1 cellular context compared by ENCODE assay signal in the genomic region with DNA sequence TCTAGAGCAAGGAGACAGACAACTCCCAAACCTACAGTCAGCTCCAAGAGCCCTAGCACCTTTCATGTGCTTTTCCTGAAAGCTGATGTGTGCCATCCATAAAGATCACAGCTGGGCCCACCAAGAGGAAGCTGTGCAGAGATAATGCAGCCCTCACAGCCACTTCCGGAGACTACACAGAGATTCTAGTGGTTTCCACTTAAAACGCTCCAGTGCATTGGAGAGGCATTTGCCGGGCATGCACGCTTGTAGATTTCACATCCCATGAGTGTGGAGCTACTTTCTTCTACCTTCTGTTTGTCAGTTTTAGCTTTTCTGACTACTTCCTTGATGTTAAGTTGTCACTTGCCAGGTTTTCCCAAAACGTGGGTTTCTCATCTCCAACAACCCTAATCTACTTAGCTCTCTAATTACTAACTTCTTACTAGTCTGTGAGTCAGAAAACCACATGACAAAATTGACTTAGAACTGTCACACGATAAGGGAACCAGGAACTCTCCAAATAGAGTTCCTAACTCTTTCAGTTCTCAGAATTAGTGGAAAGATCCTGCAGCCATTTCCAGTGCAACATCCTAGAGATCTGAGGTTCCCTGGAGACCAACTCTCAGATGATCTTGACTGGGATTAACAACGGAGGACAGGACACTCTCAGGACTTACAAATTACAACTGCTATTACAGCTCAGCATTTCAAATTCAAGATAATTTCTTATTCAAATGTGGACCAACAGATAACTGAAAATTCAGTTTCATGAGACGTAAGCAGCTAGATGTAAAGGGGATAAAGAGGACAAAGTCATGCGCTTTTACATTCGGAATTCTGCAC.
TF ChIP-seq lines count a peak whose summit lies in the region.

No MANE protein-coding gene starts in this region.

TF ChIP-seq in K562, 482 proteins besides CTCF, POLR2A, EP300 and RAD21 (continued from another document and continues in another):
- TF ChIP-seq, protein P1, sequence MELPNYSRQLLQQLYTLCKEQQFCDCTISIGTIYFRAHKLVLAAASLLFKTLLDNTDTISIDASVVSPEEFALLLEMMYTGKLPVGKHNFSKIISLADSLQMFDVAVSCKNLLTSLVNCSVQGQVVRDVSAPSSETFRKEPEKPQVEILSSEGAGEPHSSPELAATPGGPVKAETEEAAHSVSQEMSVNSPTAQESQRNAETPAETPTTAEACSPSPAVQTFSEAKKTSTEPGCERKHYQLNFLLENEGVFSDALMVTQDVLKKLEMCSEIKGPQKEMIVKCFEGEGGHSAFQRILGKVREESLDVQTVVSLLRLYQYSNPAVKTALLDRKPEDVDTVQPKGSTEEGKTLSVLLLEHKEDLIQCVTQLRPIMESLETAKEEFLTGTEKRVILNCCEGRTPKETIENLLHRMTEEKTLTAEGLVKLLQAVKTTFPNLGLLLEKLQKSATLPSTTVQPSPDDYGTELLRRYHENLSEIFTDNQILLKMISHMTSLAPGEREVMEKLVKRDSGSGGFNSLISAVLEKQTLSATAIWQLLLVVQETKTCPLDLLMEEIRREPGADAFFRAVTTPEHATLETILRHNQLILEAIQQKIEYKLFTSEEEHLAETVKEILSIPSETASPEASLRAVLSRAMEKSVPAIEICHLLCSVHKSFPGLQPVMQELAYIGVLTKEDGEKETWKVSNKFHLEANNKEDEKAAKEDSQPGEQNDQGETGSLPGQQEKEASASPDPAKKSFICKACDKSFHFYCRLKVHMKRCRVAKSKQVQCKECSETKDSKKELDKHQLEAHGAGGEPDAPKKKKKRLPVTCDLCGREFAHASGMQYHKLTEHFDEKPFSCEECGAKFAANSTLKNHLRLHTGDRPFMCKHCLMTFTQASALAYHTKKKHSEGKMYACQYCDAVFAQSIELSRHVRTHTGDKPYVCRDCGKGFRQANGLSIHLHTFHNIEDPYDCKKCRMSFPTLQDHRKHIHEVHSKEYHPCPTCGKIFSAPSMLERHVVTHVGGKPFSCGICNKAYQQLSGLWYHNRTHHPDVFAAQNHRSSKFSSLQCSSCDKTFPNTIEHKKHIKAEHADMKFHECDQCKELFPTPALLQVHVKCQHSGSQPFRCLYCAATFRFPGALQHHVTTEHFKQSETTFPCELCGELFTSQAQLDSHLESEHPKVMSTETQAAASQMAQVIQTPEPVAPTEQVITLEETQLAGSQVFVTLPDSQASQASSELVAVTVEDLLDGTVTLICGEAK (IDR thresholded peaks at IDR 0.05): peak; percentile 88
- TF ChIP-seq, protein P1 (CRISPR knock-in tag; IDR thresholded peaks at IDR 0.05): no peak
- TF ChIP-seq SRSF7 (optimal IDR thresholded peaks at IDR 0.05; ENCODE audit: low read depth, low read length) (no peak), PHB2 (IDR thresholded peaks at IDR 0.05; ENCODE audit: low read depth) (no peak), DACH1 (IDR thresholded peaks at IDR 0.05; ENCODE audit: partially characterized antibody) (no peak), PHF8 (IDR thresholded peaks at IDR 0.05; ENCODE audit: borderline replicate concordance, low read length) (no peak), CEBPG (CRISPR knock-in tag; IDR thresholded peaks at IDR 0.05) (no peak), CEBPG (tag; conservative IDR thresholded peaks at IDR 0.05 in 1 of 2, IDR thresholded peaks at IDR 0.05 in 1 of 2) (no peak), KDM4B (IDR thresholded peaks at IDR 0.05; ENCODE audit: borderline replicate concordance in 2 of 2, low read depth in 1 of 2) (no peak), IRF2 (CRISPR knock-in tag; IDR thresholded peaks at IDR 0.05) (no peak), FOXJ3 (CRISPR knock-in tag; IDR thresholded peaks at IDR 0.05) (no peak), POLR2G (IDR thresholded peaks at IDR 0.05; ENCODE audit: low read depth, low read length) (no peak), ZNF77 (CRISPR knock-in tag; IDR thresholded peaks at IDR 0.05) (no peak), HOMEZ (CRISPR knock-in tag; IDR thresholded peaks at IDR 0.05) (no peak), ZNF785 (CRISPR knock-in tag; IDR thresholded peaks at IDR 0.05) (no peak), NFXL1 (CRISPR knock-in tag; IDR thresholded peaks at IDR 0.05) (0 out of 2 replicates have a peak, but pooled peaks have one; percentile 45), HDAC6 (IDR thresholded peaks at IDR 0.05; ENCODE audit: low read depth, low read length) (no peak), THAP7 (CRISPR knock-in tag; IDR thresholded peaks at IDR 0.05) (no peak), ZNF551 (CRISPR knock-in tag; IDR thresholded peaks at IDR 0.05) (no peak), NFATC3 (IDR thresholded peaks at IDR 0.05) (no peak), ARID1B (IDR thresholded peaks at IDR 0.05) (peak; percentile 60), NR2C1 (IDR thresholded peaks at IDR 0.05) (no peak), NR2C1 (tag; IDR thresholded peaks at IDR 0.05) (no peak), MEIS2 (IDR thresholded peaks at IDR 0.05; ENCODE audit: partially characterized antibody) (peak; percentile 1), ZNF3 (CRISPR knock-in tag; IDR thresholded peaks at IDR 0.05) (no peak), EWSR1 (IDR thresholded peaks at IDR 0.05; ENCODE audit: borderline replicate concordance, low read depth, partially characterized antibody) (no peak), RBM22 (IDR thresholded peaks at IDR 0.05; ENCODE audit: low read depth, low read length, poor library complexity, severe bottlenecking) (no peak), SPI1 (IDR thresholded peaks at IDR 0.05; ENCODE audit: borderline replicate concordance, low read depth, low read length) (no peak), ID3 (CRISPR knock-in tag; IDR thresholded peaks at IDR 0.05) (no peak), ID3 (tag; IDR thresholded peaks at IDR 0.05) (peak; percentile 77), TEAD2 (tag; IDR thresholded peaks at IDR 0.05) (no peak), NEUROD1 (IDR thresholded peaks at IDR 0.05; ENCODE audit: borderline replicate concordance, low read depth, low read length, partially characterized antibody) (no peak), THRB (CRISPR knock-in tag; conservative IDR thresholded peaks at IDR 0.05) (no peak), BCOR (IDR thresholded peaks at IDR 0.05) (no peak), LARP7 (IDR thresholded peaks at IDR 0.05) (no peak), PTTG1 (tag; IDR thresholded peaks at IDR 0.05; ENCODE audit: low read depth) (no peak), ZBED1 (IDR thresholded peaks at IDR 0.05) (no peak), CREB3 (tag; conservative IDR thresholded peaks at IDR 0.05; ENCODE audit: low read depth) (no peak), CEBPZ (IDR thresholded peaks at IDR 0.05; ENCODE audit: borderline replicate concordance, low read depth, low read length) (no peak), EHMT2 (IDR thresholded peaks at IDR 0.05) (no peak), ZNF507 (tag; conservative IDR thresholded peaks at IDR 0.05) (no peak)
- TF ChIP-seq, protein P2, sequence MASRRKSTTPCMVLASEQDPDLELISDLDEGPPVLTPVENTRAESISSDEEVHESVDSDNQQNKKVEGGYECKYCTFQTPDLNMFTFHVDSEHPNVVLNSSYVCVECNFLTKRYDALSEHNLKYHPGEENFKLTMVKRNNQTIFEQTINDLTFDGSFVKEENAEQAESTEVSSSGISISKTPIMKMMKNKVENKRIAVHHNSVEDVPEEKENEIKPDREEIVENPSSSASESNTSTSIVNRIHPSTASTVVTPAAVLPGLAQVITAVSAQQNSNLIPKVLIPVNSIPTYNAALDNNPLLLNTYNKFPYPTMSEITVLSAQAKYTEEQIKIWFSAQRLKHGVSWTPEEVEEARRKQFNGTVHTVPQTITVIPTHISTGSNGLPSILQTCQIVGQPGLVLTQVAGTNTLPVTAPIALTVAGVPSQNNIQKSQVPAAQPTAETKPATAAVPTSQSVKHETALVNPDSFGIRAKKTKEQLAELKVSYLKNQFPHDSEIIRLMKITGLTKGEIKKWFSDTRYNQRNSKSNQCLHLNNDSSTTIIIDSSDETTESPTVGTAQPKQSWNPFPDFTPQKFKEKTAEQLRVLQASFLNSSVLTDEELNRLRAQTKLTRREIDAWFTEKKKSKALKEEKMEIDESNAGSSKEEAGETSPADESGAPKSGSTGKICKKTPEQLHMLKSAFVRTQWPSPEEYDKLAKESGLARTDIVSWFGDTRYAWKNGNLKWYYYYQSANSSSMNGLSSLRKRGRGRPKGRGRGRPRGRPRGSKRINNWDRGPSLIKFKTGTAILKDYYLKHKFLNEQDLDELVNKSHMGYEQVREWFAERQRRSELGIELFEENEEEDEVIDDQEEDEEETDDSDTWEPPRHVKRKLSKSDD (conservative IDR thresholded peaks at IDR 0.05; ENCODE audit: low read length): no peak
